ENCODE assay signal across 8 cellular contexts in genomic region chr19:18385675-18386542, GRCh38. TPM values are rescaled to one million over a fixed set of nuclear protein-coding genes. Genes with fewer than 3 reads are reported as not detected.
DNase-seq lines count a peak whose midpoint lies in the region; ATAC-seq and TF ChIP-seq lines count a peak whose summit lies in the region.

Gene GDF15 (plus strand): TSS chr19:18386158. CDS start chr19:18386190, 32 bp downstream.

- H3K79me1 ChIP-seq in mesenchymal stem cell (replicated peaks; ENCODE audit: low read length, poor library complexity, severe bottlenecking), result no peaks in the 10 kb centered on the region

- H2BK5ac ChIP-seq in mesenchymal stem cell (ENCODE audit: low read depth, low read length, poor library complexity, severe bottlenecking), result peak within 1 kb of the TSS; percentile 60

- H3K27me3 ChIP-seq in AG04450 (ENCODE audit: control insufficient read depth, insufficient read depth, low read length) (no peaks in the 10 kb centered on the region), SJCRH30 (no peaks in the 10 kb centered on the region), mesenchymal stem cell (ENCODE audit: control insufficient read depth in 1 of 2, insufficient read depth in 1 of 2, low read length in 2 of 2) (no peaks in the 10 kb centered on the region), upper lobe of left lung (no peaks in the 10 kb centered on the region)

- peak within 1 kb of the TSS; percentile 39 for H2BK120ac ChIP-seq in mesenchymal stem cell (ENCODE audit: low read depth, low read length)

- WGBS in mesenchymal stem cell, result 74% methylated on average over 32 of the region's 33 CpGs
- WGBS in upper lobe of left lung, 2 donors, result 41% methylated on average over 22 to 26 of the region's 33 CpGs

- peak within 1 kb of the TSS; percentile 91 for H3K9ac ChIP-seq in mesenchymal stem cell (ENCODE audit: low read length)

- peak within 1 kb of the TSS; percentile 89 for H2AK5ac ChIP-seq in mesenchymal stem cell (ENCODE audit: low read length, severe bottlenecking)

- H3K36me3 ChIP-seq in SJCRH30, result peaks cover 14% of the 10 kb centered on the region
- H3K36me3 ChIP-seq in mesenchymal stem cell (ENCODE audit: control insufficient read depth in 1 of 2, insufficient read depth in 2 of 2, low read depth in 1 of 2, low read length in 2 of 2), result peaks cover 16 to 40% of the 10 kb centered on the region in 2 experiments
- no peaks in the 10 kb centered on the region for H3K36me3 ChIP-seq in upper lobe of left lung

- ATAC-seq in GM18505 (IDR thresholded peaks at IDR 0.05; ENCODE audit: unreplicated experiment) (no peak), upper lobe of left lung (ENCODE audit: low FRiP score in 2 of 2) (peak; percentile 86 to 88), GM19467 (IDR thresholded peaks at IDR 0.05; ENCODE audit: unreplicated experiment) (no peak)

- peak within 1 kb of the TSS; percentile 90 to 97 for H2BK12ac ChIP-seq in mesenchymal stem cell (ENCODE audit: low read length in 2 of 2)

- H3K4ac ChIP-seq in mesenchymal stem cell (ENCODE audit: low read depth in 1 of 2, low read length in 2 of 2), result peak within 1 kb of the TSS; percentile 57 to 86

- TF ChIP-seq CTCF in AG04450 (IDR thresholded peaks at IDR 0.05; ENCODE audit: low read depth, low read length), result peak; percentile 67
- peak; percentile 51 to 74 (median 62) for TF ChIP-seq CTCF in upper lobe of left lung (IDR thresholded peaks at IDR 0.05)

- H3K9me3 ChIP-seq in AG04450 (ENCODE audit: control insufficient read depth, insufficient read depth, low read length) (peaks cover 15% of the 10 kb centered on the region), SJCRH30 (replicated peaks) (no peaks in the 10 kb centered on the region), mesenchymal stem cell (ENCODE audit: control insufficient read depth, low read length) (no peaks in the 10 kb centered on the region), upper lobe of left lung (no peaks in the 10 kb centered on the region)

- H3K18ac ChIP-seq in mesenchymal stem cell (ENCODE audit: low read depth in 1 of 2, low read length in 2 of 2), result peak within 1 kb of the TSS; percentile 82 to 90

- H3K4me2 ChIP-seq in mesenchymal stem cell (ENCODE audit: low read length, poor library complexity, severe bottlenecking), result peak within 1 kb of the TSS; percentile 51

- POLR2A ChIA-PET in AG04450 (lab: Yijun Ruan, JAX), result interaction anchor here (0.5 to 1.7 kb wide), 11 partner anchors 11 to 193 kb away, joined by 3 to 13 read pairs (median 6); partner anchors contain the start of genes JUND, MPV17L2 and SSBP4

- peak within 1 kb of the TSS; percentile 90 for H4K91ac ChIP-seq in mesenchymal stem cell (ENCODE audit: low read length)

- peak within 1 kb of the TSS; percentile 39 for H3K27ac ChIP-seq in AG04450 (ENCODE audit: low read depth, low read length)
- peak within 1 kb of the TSS; percentile 91 for H3K27ac ChIP-seq in SJCRH30
- peak within 1 kb of the TSS; percentile 81 for H3K27ac ChIP-seq in mesenchymal stem cell (ENCODE audit: low read length, poor library complexity, severe bottlenecking)
- peak within 1 kb of the TSS; percentile 11 to 73 (median 49) for H3K27ac ChIP-seq in upper lobe of left lung

- H3K4me3 ChIP-seq in AG04450 (ENCODE audit: low read depth, low read length) (peak within 1 kb of the TSS; percentile 77), SJCRH30 (peak within 1 kb of the TSS; percentile 71), mesenchymal stem cell (ENCODE audit: insufficient read depth in 1 of 2, low read depth in 1 of 2, low read length in 2 of 2) (peak within 1 kb of the TSS; percentile 56 to 78), upper lobe of left lung (peak within 1 kb of the TSS; percentile 24 to 52 (median 42))

- H4K8ac ChIP-seq in mesenchymal stem cell (ENCODE audit: low read length), result peak within 1 kb of the TSS; percentile 72

- TF ChIP-seq EP300 in upper lobe of left lung (IDR thresholded peaks at IDR 0.05), result peak in 1 of 4 donors; percentile 5

- H2AFZ ChIP-seq in mesenchymal stem cell (ENCODE audit: low read depth, low read length), result peak within 1 kb of the TSS; percentile 36

- peak within 1 kb of the TSS; percentile 97 for H2BK15ac ChIP-seq in mesenchymal stem cell (ENCODE audit: low read depth, poor library complexity, severe bottlenecking)

- peak; percentile 41 for TF ChIP-seq POLR2A in GM18505 (IDR thresholded peaks at IDR 0.05; ENCODE audit: borderline replicate concordance, extremely low read depth, insufficient read depth, insufficient read length)
- peak in 3 of 4 donors; percentile 40 to 89 (median 48) for TF ChIP-seq POLR2A in upper lobe of left lung (IDR thresholded peaks at IDR 0.05)

- DNase-seq in AG04450 (ENCODE audit: low read depth, low spot score) (peak; percentile 77), SJCRH30 (peak; percentile 84 to 89), ecto neural progenitor cell (ENCODE audit: low spot score) (peak; percentile 83), mesenchymal stem cell (peak; percentile 91), upper lobe of left lung (peak; percentile 90 to 92), NCI-H2107 treated with DMSO at 0.1 percent for 48 hours (lab: John Stamatoyannopoulos, UW; ENCODE audit: unreplicated experiment) (no peak)

- peak within 1 kb of the TSS in 1 of 2 experiments; percentile 85 for H3K23ac ChIP-seq in mesenchymal stem cell (ENCODE audit: low read length in 2 of 2)

- CTCF ChIA-PET in AG04450 (lab: Charles Lee), result interaction anchor here (0.6 to 1.2 kb wide), 3 partner anchors 9 to 25 kb away, joined by 3 to 5 read pairs (median 3); no protein-coding TSS in a partner anchor

- H3K4me1 ChIP-seq in SJCRH30 (peaks cover 10% of the 10 kb centered on the region), mesenchymal stem cell (ENCODE audit: control insufficient read depth, insufficient read depth, low read depth, low read length) (peaks cover 39% of the 10 kb centered on the region), upper lobe of left lung (peaks cover 18 to 50% (median 38%) of the 10 kb centered on the region in 4 donors)

- peak within 1 kb of the TSS in 1 of 2 experiments; percentile 89 for H3K14ac ChIP-seq in mesenchymal stem cell (ENCODE audit: low read length in 2 of 2)

RNA-seq across cellular contexts. Expression of gene GDF15, which starts in this region (rescaled TPM):
- polyA plus RNA-seq in AG04450 (2011; rRNA removed), result 25.0 and 35.9 TPM in 2 replicates
- 9.5 and 14.5 TPM in 2 replicates for polyA minus RNA-seq in AG04450 (2011; rRNA and poly(A)+ RNA removed)
- 17.5 and 27.1 TPM in 2 replicates for total RNA-seq in SJCRH30 (2014; rRNA removed; shearing (Covaris generic))
- polyA plus RNA-seq in mesenchymal stem cell (2013, experiment 1 of 2), result 355 TPM
- polyA plus RNA-seq in mesenchymal stem cell (2013, experiment 2 of 2), result 348 TPM
- 100 to 1,000 TPM in 2 of 6 donors, 10 to 100 TPM in 4; 42.5 to 126 (median 68.7) TPM for total RNA-seq in upper lobe of left lung

Comparison
In these comparisons a context has a peak if more than half of its experiments do, and no peak if none do; other contexts are left out.
1. H3K27ac ChIP-seq: peak in every context shown above with its lines; median percentile 91 in SJCRH30; 81 in mesenchymal stem cell; 49 in upper lobe of left lung; 39 in AG04450.
2. ATAC-seq: peak in upper lobe of left lung (2 of 2); none in GM18505 (single experiment) and GM19467 (single experiment).
3. Peak in every context shown above with its lines, with median percentiles within 50 percentile points of each other: H3K4me3 ChIP-seq.